ENCODE assay signal across 19 cellular contexts in genomic region chr16:60304078-60304477, GRCh38.
DNase-seq lines count a peak whose midpoint lies in the region; ATAC-seq and TF ChIP-seq lines count a peak whose summit lies in the region.
"Had no signal": no experiment of that assay in that cellular context is flagged by ENCODE, and none has a peak within 500 bp of the region (broad histone marks: within the 10 kb centered on the region; RNA-seq: fewer than 3 reads in every experiment).

No MANE protein-coding gene starts in this region.

- no peaks in the 10 kb centered on the region for H3K27me3 Mint-ChIP-seq in activated CD8-positive, alpha-beta memory T cell treated with anti-CD3 and anti-CD28 coated beads, Interleukin-2, amount 10 ng/mL, durations not matched to agents 7 days and 5 days
- H3K27me3 Mint-ChIP-seq: B cell; CD4-positive, CD25-positive, alpha-beta regulatory T cell had no signal

- H3K27ac Mint-ChIP-seq in activated CD8-positive, alpha-beta memory T cell treated with anti-CD3 and anti-CD28 coated beads, Interleukin-2, amount 10 ng/mL, durations not matched to agents 7 days and 5 days = no peak overlapping the region
- H3K27ac Mint-ChIP-seq: B cell; CD4-positive, CD25-positive, alpha-beta regulatory T cell; CD8-positive, alpha-beta T cell; HFFc6 had no signal

- H3K4me3 Mint-ChIP-seq in activated CD8-positive, alpha-beta memory T cell treated with anti-CD3 and anti-CD28 coated beads, Interleukin-2, amount 10 ng/mL, durations not matched to agents 7 days and 5 days = no peak overlapping the region
- H3K4me3 Mint-ChIP-seq: B cell; CD4-positive, CD25-positive, alpha-beta regulatory T cell; CD8-positive, alpha-beta T cell; HFFc6 had no signal

- ATAC-seq in Right ventricle myocardium inferior (peak; percentile 74), right cardiac atrium (peak; percentile 41 to 91), sciatic nerve (peak; percentile 93), gastroesophageal sphincter (no peak)
- ATAC-seq in activated CD8-positive, alpha-beta memory T cell treated with anti-CD3 and anti-CD28 coated beads, Interleukin-2, amount 10 ng/mL, durations not matched to agents 7 days and 5 days = no peak
- ATAC-seq: CD8-positive, alpha-beta T cell had no signal

- H3K4me1 ChIP-seq in right cardiac atrium (ENCODE audit: control insufficient read depth, insufficient read depth, low read length) (no peaks in the 10 kb centered on the region), left ventricle myocardium inferior (no peaks in the 10 kb centered on the region), gastroesophageal sphincter (no peaks in the 10 kb centered on the region)
- H3K4me1 ChIP-seq: BLaER1, Caco-2, HAP-1 had no signal

- DNase-seq in Right ventricle myocardium inferior (ENCODE audit: missing footprints) (no peak), cardiac septum (ENCODE audit: low spot score) (no peak), right cardiac atrium (peak in 2 of 3 donors; percentile 18 to 77), left ventricle myocardium inferior (no peak), sciatic nerve (ENCODE audit: low spot score) (no peak)
- no peak for DNase-seq in activated CD8-positive, alpha-beta memory T cell treated with anti-CD3 and anti-CD28 coated beads, Interleukin-2, amount 10 ng/mL, durations not matched to agents 7 days and 5 days
- DNase-seq: Caco-2; CD4-positive, CD25-positive, alpha-beta regulatory T cell; CD8-positive, alpha-beta T cell; DMS153; DND-41; GOT3; HFFc6 had no signal

- H3K9me3 ChIP-seq in right cardiac atrium (ENCODE audit: control insufficient read depth, low read length) (no peaks in the 10 kb centered on the region), left ventricle myocardium inferior (replicated peaks) (peaks cover 26% of the 10 kb centered on the region), gastroesophageal sphincter (peaks cover 0 to 6% (median 0%) of the 10 kb centered on the region in 3 donors)
- H3K9me3 ChIP-seq: BLaER1, HAP-1 had no signal

- no peak for TF ChIP-seq CTCF in left ventricle myocardium inferior (IDR thresholded peaks at IDR 0.05; ENCODE audit: borderline replicate concordance)
- TF ChIP-seq CTCF in gastroesophageal sphincter (IDR thresholded peaks at IDR 0.05) = no peak

- TF ChIP-seq EP300 in gastroesophageal sphincter (IDR thresholded peaks at IDR 0.05) = no peak

- H3K4me3 ChIP-seq in right cardiac atrium (ENCODE audit: low read length) (no peak overlapping the region), left ventricle myocardium inferior (no peak overlapping the region), gastroesophageal sphincter (no peak overlapping the region)
- H3K4me3 ChIP-seq: BLaER1, HAP-1 had no signal

- 71% methylated on average over 4 of the region's 4 CpGs for WGBS in right cardiac atrium
- 86 to 100% methylated on average over 1 to 4 of the region's 4 CpGs for WGBS in gastroesophageal sphincter (ENCODE audit: low coverage in 1 of 2), 2 donors

- H3K27me3 ChIP-seq in right cardiac atrium (ENCODE audit: control insufficient read depth, insufficient read depth) (no peaks in the 10 kb centered on the region), left ventricle myocardium inferior (ENCODE audit: low read depth) (no peaks in the 10 kb centered on the region), gastroesophageal sphincter (no peaks in the 10 kb centered on the region)
- H3K27me3 ChIP-seq: BLaER1 had no signal

- intact Hi-C loops in Right ventricle myocardium inferior (cut with DNase I) (no loop called here), cardiac septum (cut with DNase I) (no loop called here), right cardiac atrium (cut with DNase I) (no loop called here), left ventricle myocardium inferior (cut with micrococcal nuclease) (no loop called here), sciatic nerve (cut with DNase I) (no loop called here)

- H3K4me1 Mint-ChIP-seq in activated CD8-positive, alpha-beta memory T cell treated with anti-CD3 and anti-CD28 coated beads, Interleukin-2, amount 10 ng/mL, durations not matched to agents 7 days and 5 days = no peaks in the 10 kb centered on the region
- H3K4me1 Mint-ChIP-seq: B cell; CD4-positive, CD25-positive, alpha-beta regulatory T cell had no signal

- CTCF ChIA-PET in activated CD8-positive, alpha-beta memory T cell treated with anti-CD3 and anti-CD28 coated beads, Interleukin-2, amount 10 ng/mL, durations not matched to agents 7 days and 5 days (lab: Charles Lee) = no interaction called here

- H3K36me3 Mint-ChIP-seq in activated CD8-positive, alpha-beta memory T cell treated with anti-CD3 and anti-CD28 coated beads, Interleukin-2, amount 10 ng/mL, durations not matched to agents 7 days and 5 days = no peaks in the 10 kb centered on the region
- H3K36me3 Mint-ChIP-seq: CD4-positive, CD25-positive, alpha-beta regulatory T cell; CD8-positive, alpha-beta T cell had no signal

- TF ChIP-seq POLR2A in gastroesophageal sphincter (IDR thresholded peaks at IDR 0.05) = no peak

- H3K36me3 ChIP-seq in left ventricle myocardium inferior (no peaks in the 10 kb centered on the region), gastroesophageal sphincter (no peaks in the 10 kb centered on the region)
- H3K36me3 ChIP-seq: BLaER1, HAP-1 had no signal

- H3K27ac ChIP-seq in right cardiac atrium (ENCODE audit: low read length) = no peak overlapping the region
- no peak overlapping the region for H3K27ac ChIP-seq in left ventricle myocardium inferior (replicated peaks)
- no peak overlapping the region for H3K27ac ChIP-seq in gastroesophageal sphincter
- H3K27ac ChIP-seq: 22Rv1, BLaER1, C4-2B had no signal

- H3K9me3 Mint-ChIP-seq in activated CD8-positive, alpha-beta memory T cell treated with anti-CD3 and anti-CD28 coated beads, Interleukin-2, amount 10 ng/mL, durations not matched to agents 7 days and 5 days (ENCODE audit: low read depth) = peaks cover 15% of the 10 kb centered on the region

Comparison
In these comparisons a context has a peak if more than half of its experiments do, and no peak if none do; other contexts are left out.
1. DNase-seq: peak in right cardiac atrium (2 of 3); none in Right ventricle myocardium inferior (single experiment), cardiac septum (single experiment), left ventricle myocardium inferior (single experiment), sciatic nerve (single experiment) and activated CD8-positive, alpha-beta memory T cell treated with anti-CD3 and anti-CD28 coated beads, Interleukin-2, amount 10 ng/mL, durations not matched to agents 7 days and 5 days (single experiment).
2. ATAC-seq: peak in Right ventricle myocardium inferior (single experiment), right cardiac atrium (2 of 2) and sciatic nerve (single experiment); none in activated CD8-positive, alpha-beta memory T cell treated with anti-CD3 and anti-CD28 coated beads, Interleukin-2, amount 10 ng/mL, durations not matched to agents 7 days and 5 days (single experiment) and gastroesophageal sphincter (single experiment).